ENCODE assay signal across 37 cellular contexts in genomic region chr18:62490967-62491366, GRCh38.
"Had no signal": no experiment of that assay in that cellular context is flagged by ENCODE, and none has a peak within 500 bp of the region (broad histone marks: within the 10 kb centered on the region; RNA-seq: fewer than 3 reads in every experiment).

No MANE protein-coding gene starts in this region.

- H3K27ac Mint-ChIP-seq: activated CD4-positive, alpha-beta T cell treated with anti-CD3 and anti-CD28 coated beads, Interleukin-2, amount 10 ng/mL, durations not matched to agents 7 days and 5 days; activated CD8-positive, alpha-beta T cell treated with anti-CD3 and anti-CD28 coated beads, Interleukin-2, amount 10 ng/mL, durations not matched to agents 7 days and 5 days; activated naive CD4-positive, alpha-beta T cell treated with anti-CD3 and anti-CD28 coated beads, Interleukin-2, amount 50 U/mL, for 24 hours; activated naive CD8-positive, alpha-beta T cell treated with anti-CD3 and anti-CD28 coated beads, Interleukin-2, amount 10 ng/mL, durations not matched to agents 7 days and 5 days; activated T-cell treated with anti-CD3 and anti-CD28 coated beads, Interleukin-2, amount 50 U/mL, for 24 hours; activated T-helper 2 cell treated with anti-CD3 and anti-CD28 coated beads, Interferon-gamma antibody, Interleukin-2, Interleukin-4, amounts not matched to agents 10 μg/mL and 5 μg/mL and 100 μg/mL, durations not matched to agents 14 hours and 24 hours and 36 hours had no signal

- DNase-seq: activated CD4-positive, alpha-beta T cell treated with anti-CD3 and anti-CD28 coated beads for 1 hour; activated CD4-positive, alpha-beta T cell treated with anti-CD3 and anti-CD28 coated beads, Interleukin-2, amount 10 ng/mL, durations not matched to agents 7 days and 5 days; activated CD4-positive, alpha-beta T cell treated with anti-CD3 and anti-CD28 coated beads, Interleukin-2, amount 50 U/mL, for 48 hours; activated CD4-positive, CD25-positive, alpha-beta regulatory T cell; activated CD8-positive, alpha-beta T cell treated with anti-CD3 and anti-CD28 coated beads, Interleukin-2, amount 10 ng/mL, durations not matched to agents 7 days and 5 days; activated gamma-delta T cell; activated naive CD4-positive, alpha-beta T cell treated with Interleukin-2 at 50 U/mL for 16 hours; activated naive CD8-positive, alpha-beta T cell treated with anti-CD3 and anti-CD28 coated beads, Interleukin-2, amount 10 ng/mL, durations not matched to agents 7 days and 5 days; activated T-cell treated with anti-CD3 and anti-CD28 coated beads, Interleukin-2, amount 50 U/mL, for 24 hours; amygdala; Karpas-422; MG63; NCI-H1048; NCI-H1105 treated with DMSO at 0.1 percent for 48 hours; NCI-H1436 treated with DMSO at 0.1 percent for 48 hours; NCI-H1694 treated with DMSO at 0.1 percent for 48 hours; NCI-H2029; NCI-H345; NCI-H524 treated with DMSO at 0.1 percent for 48 hours; NCI-H748 treated with DMSO at 0.1 percent for 48 hours; NK-92 treated with Interleukin-12 subunit alpha and Interleukin-12 subunit beta, amount 100 ng/mL, for 24 hours; PC-3; Peyer's patch; RPMI8226; SIG-M5; SW 1271; T-helper 1 cell; T-helper 2 cell; T-helper 9 cell had no signal

- H3K36me3 Mint-ChIP-seq: activated naive CD4-positive, alpha-beta T cell treated with anti-CD3 and anti-CD28 coated beads, Interleukin-2, amount 50 U/mL, for 24 hours; activated naive CD8-positive, alpha-beta T cell treated with anti-CD3 and anti-CD28 coated beads, Interleukin-2, amount 10 ng/mL, durations not matched to agents 7 days and 5 days had no signal

- H3K4me1 Mint-ChIP-seq: activated CD4-positive, alpha-beta T cell treated with anti-CD3 and anti-CD28 coated beads, Interleukin-2, amount 10 ng/mL, durations not matched to agents 7 days and 5 days; activated naive CD4-positive, alpha-beta T cell treated with anti-CD3 and anti-CD28 coated beads, Interleukin-2, amount 50 U/mL, for 24 hours; activated naive CD8-positive, alpha-beta T cell treated with anti-CD3 and anti-CD28 coated beads, Interleukin-2, amount 10 ng/mL, durations not matched to agents 7 days and 5 days; central memory CD8-positive, alpha-beta T cell had no signal

- H3K27me3 ChIP-seq: ascending aorta, cardiac muscle cell, MG63, Peyer's patch had no signal

- H3K27ac ChIP-seq: ascending aorta, cardiac muscle cell, VCaP had no signal

- H3K9me3 ChIP-seq: MG63, Peyer's patch had no signal

- H3K9me3 Mint-ChIP-seq: activated CD4-positive, alpha-beta T cell treated with anti-CD3 and anti-CD28 coated beads, Interleukin-2, amount 10 ng/mL, durations not matched to agents 7 days and 5 days; activated naive CD4-positive, alpha-beta T cell treated with anti-CD3 and anti-CD28 coated beads, Interleukin-2, amount 50 U/mL, for 24 hours; activated naive CD8-positive, alpha-beta T cell treated with anti-CD3 and anti-CD28 coated beads, Interleukin-2, amount 10 ng/mL, durations not matched to agents 7 days and 5 days; activated T-cell treated with anti-CD3 and anti-CD28 coated beads, Interleukin-2, amount 50 U/mL, for 24 hours; activated T-helper 2 cell treated with anti-CD3 and anti-CD28 coated beads, Interferon-gamma antibody, Interleukin-2, Interleukin-4, amounts not matched to agents 10 μg/mL and 5 μg/mL and 100 μg/mL, durations not matched to agents 14 hours and 24 hours and 36 hours; central memory CD8-positive, alpha-beta T cell had no signal

- ATAC-seq: activated CD8-positive, alpha-beta T cell treated with anti-CD3 and anti-CD28 coated beads, Interleukin-2, amount 10 ng/mL, durations not matched to agents 7 days and 5 days; PC-3; Right ventricle myocardium inferior; SK-N-SH treated with all-trans-retinoic acid at 6 μM for 48 hours had no signal

- H3K4me3 ChIP-seq: ascending aorta, cardiac muscle cell, MG63, Peyer's patch had no signal

- H3K4me3 Mint-ChIP-seq: activated CD4-positive, alpha-beta T cell treated with anti-CD3 and anti-CD28 coated beads, Interleukin-2, amount 10 ng/mL, durations not matched to agents 7 days and 5 days; activated CD8-positive, alpha-beta T cell treated with anti-CD3 and anti-CD28 coated beads, Interleukin-2, amount 10 ng/mL, durations not matched to agents 7 days and 5 days; activated naive CD4-positive, alpha-beta T cell treated with anti-CD3 and anti-CD28 coated beads, Interleukin-2, amount 50 U/mL, for 24 hours; activated naive CD8-positive, alpha-beta T cell treated with anti-CD3 and anti-CD28 coated beads, Interleukin-2, amount 10 ng/mL, durations not matched to agents 7 days and 5 days; activated T-cell treated with anti-CD3 and anti-CD28 coated beads, Interleukin-2, amount 50 U/mL, for 24 hours; central memory CD8-positive, alpha-beta T cell had no signal

- H3K36me3 ChIP-seq: ascending aorta, cardiac muscle cell, MG63, Peyer's patch had no signal

- H3K4me1 ChIP-seq: ascending aorta had no signal
